In the genomic region with DNA sequence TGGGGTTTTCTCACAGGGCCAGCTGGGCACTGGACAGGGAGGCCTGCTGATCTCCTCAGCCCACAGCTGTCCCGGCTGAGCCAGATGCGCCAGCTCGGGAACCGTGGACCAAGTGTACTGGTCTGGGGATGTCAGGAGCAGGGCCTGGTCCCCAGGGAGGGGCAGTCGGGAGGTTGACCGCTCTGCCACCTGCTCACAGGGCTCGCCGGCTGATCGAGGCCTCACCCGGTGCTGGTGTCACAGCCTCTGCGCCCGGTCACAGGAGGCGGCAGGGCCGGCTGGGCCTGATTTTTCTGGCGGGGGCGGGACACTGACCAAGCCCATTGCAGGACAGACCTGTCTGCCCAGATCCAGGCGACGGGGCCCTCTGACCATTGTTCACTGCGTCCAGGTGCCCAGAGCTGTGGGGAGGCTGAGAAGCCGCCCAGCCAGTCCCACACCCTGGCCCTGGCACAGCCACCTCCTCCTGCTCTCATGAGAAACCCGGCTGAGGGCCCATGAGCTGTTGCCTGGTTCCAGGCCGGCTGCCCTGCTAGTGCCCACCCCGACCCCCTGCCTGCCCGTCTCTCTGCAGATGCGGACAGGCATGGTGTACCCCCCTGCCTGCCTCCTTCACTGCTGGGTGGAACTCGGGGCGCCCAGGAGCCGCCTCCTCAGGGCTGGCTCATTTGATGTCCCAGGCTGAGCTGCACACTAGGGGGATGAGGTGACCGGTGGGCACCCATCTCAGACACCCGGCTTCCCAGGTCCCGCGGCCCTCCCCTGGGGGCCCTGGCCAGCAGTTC, we compare ENCODE assay signal across 3 cellular contexts.
TF ChIP-seq lines count a peak whose summit lies in the region.

No MANE protein-coding gene starts in this region.

TF ChIP-seq in HCT116, 20 proteins besides CTCF, POLR2A, EP300 and RAD21:
- no peak for TF ChIP-seq YY1 (IDR thresholded peaks at IDR 0.05; ENCODE audit: extremely low read depth, insufficient replicate concordance, low read depth, low read length)
- TF ChIP-seq EGR1 (IDR thresholded peaks at IDR 0.05; ENCODE audit: low read depth) = no peak
- TF ChIP-seq ZFX (IDR thresholded peaks at IDR 0.05) = no peak
- no peak for TF ChIP-seq CEBPB (IDR thresholded peaks at IDR 0.05; ENCODE audit: low read depth)
- no peak for TF ChIP-seq SIN3A (IDR thresholded peaks at IDR 0.05; ENCODE audit: low read depth)
- TF ChIP-seq, protein P1, sequence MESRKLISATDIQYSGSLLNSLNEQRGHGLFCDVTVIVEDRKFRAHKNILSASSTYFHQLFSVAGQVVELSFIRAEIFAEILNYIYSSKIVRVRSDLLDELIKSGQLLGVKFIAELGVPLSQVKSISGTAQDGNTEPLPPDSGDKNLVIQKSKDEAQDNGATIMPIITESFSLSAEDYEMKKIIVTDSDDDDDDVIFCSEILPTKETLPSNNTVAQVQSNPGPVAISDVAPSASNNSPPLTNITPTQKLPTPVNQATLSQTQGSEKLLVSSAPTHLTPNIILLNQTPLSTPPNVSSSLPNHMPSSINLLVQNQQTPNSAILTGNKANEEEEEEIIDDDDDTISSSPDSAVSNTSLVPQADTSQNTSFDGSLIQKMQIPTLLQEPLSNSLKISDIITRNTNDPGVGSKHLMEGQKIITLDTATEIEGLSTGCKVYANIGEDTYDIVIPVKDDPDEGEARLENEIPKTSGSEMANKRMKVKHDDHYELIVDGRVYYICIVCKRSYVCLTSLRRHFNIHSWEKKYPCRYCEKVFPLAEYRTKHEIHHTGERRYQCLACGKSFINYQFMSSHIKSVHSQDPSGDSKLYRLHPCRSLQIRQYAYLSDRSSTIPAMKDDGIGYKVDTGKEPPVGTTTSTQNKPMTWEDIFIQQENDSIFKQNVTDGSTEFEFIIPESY (IDR thresholded peaks at IDR 0.05; ENCODE audit: extremely low read depth, insufficient replicate concordance, low read length) = no peak
- no peak for TF ChIP-seq ZNF274 (IDR thresholded peaks at IDR 0.05; ENCODE audit: low read depth, low read length)
- TF ChIP-seq, protein P2, sequence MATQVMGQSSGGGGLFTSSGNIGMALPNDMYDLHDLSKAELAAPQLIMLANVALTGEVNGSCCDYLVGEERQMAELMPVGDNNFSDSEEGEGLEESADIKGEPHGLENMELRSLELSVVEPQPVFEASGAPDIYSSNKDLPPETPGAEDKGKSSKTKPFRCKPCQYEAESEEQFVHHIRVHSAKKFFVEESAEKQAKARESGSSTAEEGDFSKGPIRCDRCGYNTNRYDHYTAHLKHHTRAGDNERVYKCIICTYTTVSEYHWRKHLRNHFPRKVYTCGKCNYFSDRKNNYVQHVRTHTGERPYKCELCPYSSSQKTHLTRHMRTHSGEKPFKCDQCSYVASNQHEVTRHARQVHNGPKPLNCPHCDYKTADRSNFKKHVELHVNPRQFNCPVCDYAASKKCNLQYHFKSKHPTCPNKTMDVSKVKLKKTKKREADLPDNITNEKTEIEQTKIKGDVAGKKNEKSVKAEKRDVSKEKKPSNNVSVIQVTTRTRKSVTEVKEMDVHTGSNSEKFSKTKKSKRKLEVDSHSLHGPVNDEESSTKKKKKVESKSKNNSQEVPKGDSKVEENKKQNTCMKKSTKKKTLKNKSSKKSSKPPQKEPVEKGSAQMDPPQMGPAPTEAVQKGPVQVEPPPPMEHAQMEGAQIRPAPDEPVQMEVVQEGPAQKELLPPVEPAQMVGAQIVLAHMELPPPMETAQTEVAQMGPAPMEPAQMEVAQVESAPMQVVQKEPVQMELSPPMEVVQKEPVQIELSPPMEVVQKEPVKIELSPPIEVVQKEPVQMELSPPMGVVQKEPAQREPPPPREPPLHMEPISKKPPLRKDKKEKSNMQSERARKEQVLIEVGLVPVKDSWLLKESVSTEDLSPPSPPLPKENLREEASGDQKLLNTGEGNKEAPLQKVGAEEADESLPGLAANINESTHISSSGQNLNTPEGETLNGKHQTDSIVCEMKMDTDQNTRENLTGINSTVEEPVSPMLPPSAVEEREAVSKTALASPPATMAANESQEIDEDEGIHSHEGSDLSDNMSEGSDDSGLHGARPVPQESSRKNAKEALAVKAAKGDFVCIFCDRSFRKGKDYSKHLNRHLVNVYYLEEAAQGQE (IDR thresholded peaks at IDR 0.05; ENCODE audit: low read depth) = no peak
- no peak for TF ChIP-seq TCF7L2 (IDR thresholded peaks at IDR 0.05; ENCODE audit: borderline replicate concordance, extremely low read depth, insufficient read depth, insufficient read length)
- TF ChIP-seq CBX3 (IDR thresholded peaks at IDR 0.05; ENCODE audit: low read depth) = no peak

TF ChIP-seq in WTC11, 78 proteins besides CTCF, POLR2A, EP300 and RAD21:
- no peak for TF ChIP-seq JUN (CRISPR knock-in tag; IDR thresholded peaks at IDR 0.05)
- TF ChIP-seq FOXP1 (CRISPR knock-in tag; IDR thresholded peaks at IDR 0.05; ENCODE audit: borderline replicate concordance) = 0 out of 2 replicates have a peak, but pooled peaks have one; percentile 2

TF ChIP-seq in HepG2, 621 proteins besides CTCF, POLR2A, EP300 and RAD21:
- 0 out of 2 replicates have a peak, but pooled peaks have one; percentile 1 for TF ChIP-seq ZNF768 (CRISPR knock-in tag; IDR thresholded peaks at IDR 0.05)
- TF ChIP-seq, protein P3, sequence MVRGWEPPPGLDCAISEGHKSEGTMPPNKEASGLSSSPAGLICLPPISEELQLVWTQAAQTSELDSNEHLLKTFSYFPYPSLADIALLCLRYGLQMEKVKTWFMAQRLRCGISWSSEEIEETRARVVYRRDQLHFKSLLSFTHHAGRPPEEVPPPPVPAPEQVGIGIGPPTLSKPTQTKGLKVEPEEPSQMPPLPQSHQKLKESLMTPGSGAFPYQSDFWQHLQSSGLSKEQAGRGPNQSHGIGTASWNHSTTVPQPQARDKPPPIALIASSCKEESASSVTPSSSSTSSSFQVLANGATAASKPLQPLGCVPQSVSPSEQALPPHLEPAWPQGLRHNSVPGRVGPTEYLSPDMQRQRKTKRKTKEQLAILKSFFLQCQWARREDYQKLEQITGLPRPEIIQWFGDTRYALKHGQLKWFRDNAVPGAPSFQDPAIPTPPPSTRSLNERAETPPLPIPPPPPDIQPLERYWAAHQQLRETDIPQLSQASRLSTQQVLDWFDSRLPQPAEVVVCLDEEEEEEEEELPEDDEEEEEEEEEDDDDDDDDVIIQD (CRISPR knock-in tag; IDR thresholded peaks at IDR 0.05; ENCODE audit: low read depth) = no peak
